In the genomic region with DNA sequence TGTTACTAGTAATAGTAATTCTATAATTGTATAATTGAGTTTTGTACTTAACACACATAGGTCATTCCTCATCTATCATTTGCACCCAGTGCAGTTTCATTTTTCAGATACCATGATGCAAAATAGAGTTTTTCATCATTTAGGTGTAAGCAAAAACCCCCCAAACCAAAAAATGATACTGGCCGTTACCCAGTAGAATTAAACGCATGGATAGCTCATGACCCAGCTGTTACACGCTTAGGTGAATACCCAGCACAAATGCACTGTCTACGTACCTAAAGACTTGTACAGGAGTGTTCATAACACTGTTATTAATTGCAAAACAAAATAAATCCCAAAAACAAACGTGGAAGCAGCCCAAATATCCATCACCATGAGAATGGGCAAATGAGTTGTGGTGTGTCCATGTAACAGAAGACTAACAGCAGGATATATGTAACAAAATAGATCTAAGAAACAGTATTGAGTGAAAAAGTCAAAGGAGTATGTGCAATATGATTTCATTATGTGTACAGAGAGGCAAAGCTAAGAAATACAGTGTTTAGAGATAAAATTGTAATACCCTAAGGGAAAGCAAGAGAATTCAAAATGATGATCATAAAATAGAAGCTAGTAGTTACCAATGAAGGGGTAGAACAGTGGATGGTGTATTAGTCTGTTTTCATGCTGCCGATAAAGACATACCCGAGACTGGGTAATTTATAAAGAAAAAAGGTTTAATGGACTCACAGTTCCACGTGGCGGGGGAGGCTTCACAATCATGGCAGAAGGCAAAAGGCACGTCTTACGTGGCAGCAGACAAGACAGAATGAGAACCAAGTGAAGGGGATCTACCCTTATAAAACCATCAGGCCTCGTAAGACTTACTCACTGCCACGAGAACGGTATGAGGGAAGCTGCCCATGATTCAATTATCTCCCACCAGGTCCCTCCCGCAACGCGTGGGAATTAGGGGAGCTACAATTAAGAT, we compare ENCODE assay signal across 14 cellular contexts.
"Had no signal": no experiment of that assay in that cellular context is flagged by ENCODE, and none has a peak within 500 bp of the region (broad histone marks: within the 10 kb centered on the region; RNA-seq: fewer than 3 reads in every experiment).

No MANE protein-coding gene starts in this region.

- H3K27me3 Mint-ChIP-seq: activated naive CD4-positive, alpha-beta T cell treated with anti-CD3 and anti-CD28 coated beads, Interleukin-2, amount 50 U/mL, for 24 hours; activated T-helper 17 cell treated with anti-CD3 and anti-CD28 coated beads, Interleukin-2, amount 50 U/mL, for 72 hours had no signal

- DNase-seq: activated CD4-positive, alpha-beta T cell treated with anti-CD3 and anti-CD28 coated beads for 1 hour; activated CD4-positive, alpha-beta T cell treated with anti-CD3 and anti-CD28 coated beads, Interleukin-2, amount 50 U/mL, for 48 hours; central memory CD4-positive, alpha-beta T cell; effector CD8-positive, alpha-beta T cell; kidney; small intestine; T-helper 9 cell; tibial artery had no signal

- H3K27ac Mint-ChIP-seq: activated naive CD4-positive, alpha-beta T cell treated with anti-CD3 and anti-CD28 coated beads, Interleukin-2, amount 50 U/mL, for 24 hours; activated T-helper 17 cell treated with anti-CD3 and anti-CD28 coated beads, Interleukin-2, amount 50 U/mL, for 72 hours; neural progenitor cell had no signal

- H3K4me3 Mint-ChIP-seq: activated naive CD4-positive, alpha-beta T cell treated with anti-CD3 and anti-CD28 coated beads, Interleukin-2, amount 50 U/mL, for 24 hours; activated T-helper 17 cell treated with anti-CD3 and anti-CD28 coated beads, Interleukin-2, amount 50 U/mL, for 72 hours; neural progenitor cell had no signal

- H3K4me1 Mint-ChIP-seq: activated naive CD4-positive, alpha-beta T cell treated with anti-CD3 and anti-CD28 coated beads, Interleukin-2, amount 50 U/mL, for 24 hours; neural progenitor cell had no signal

- H3K9me3 Mint-ChIP-seq: activated naive CD4-positive, alpha-beta T cell treated with anti-CD3 and anti-CD28 coated beads, Interleukin-2, amount 50 U/mL, for 24 hours; activated T-helper 17 cell treated with anti-CD3 and anti-CD28 coated beads, Interleukin-2, amount 50 U/mL, for 72 hours; neural progenitor cell had no signal

- H3K9me3 ChIP-seq: gastroesophageal sphincter, tibial artery had no signal

- H3K4me3 ChIP-seq: coronary artery, gastroesophageal sphincter, neural progenitor cell, tibial artery had no signal

- ATAC-seq: activated T-helper 17 cell treated with anti-CD3 and anti-CD28 coated beads, Interleukin-2, amount 50 U/mL, for 72 hours; gastroesophageal sphincter had no signal

- H3K4me1 ChIP-seq: gastroesophageal sphincter, neural progenitor cell, parathyroid adenoma, tibial artery had no signal
